Comparison of ENCODE assay signal across 2 cellular contexts in genomic region chr12:114770323-114770722, GRCh38.
TF ChIP-seq lines count a peak whose summit lies in the region.

No MANE protein-coding gene starts in this region.

TF ChIP-seq in IMR-90, 13 proteins besides CTCF, POLR2A, EP300 and RAD21:
- TF ChIP-seq BHLHE40 (IDR thresholded peaks at IDR 0.05; ENCODE audit: low read depth, low read length) (no peak), FOS (IDR thresholded peaks at IDR 0.05; ENCODE audit: low read depth, low read length) (no peak), RFX5 (IDR thresholded peaks at IDR 0.05; ENCODE audit: low read depth, low read length) (no peak), CEBPB (IDR thresholded peaks at IDR 0.05; ENCODE audit: low read depth, low read length) (no peak), SMC3 (IDR thresholded peaks at IDR 0.05; ENCODE audit: low read depth, low read length) (no peak), MAZ (IDR thresholded peaks at IDR 0.05; ENCODE audit: borderline replicate concordance, low read depth, low read length) (no peak), CHD1 (IDR thresholded peaks at IDR 0.05; ENCODE audit: low read depth, low read length) (no peak), MAFK (IDR thresholded peaks at IDR 0.05; ENCODE audit: low read depth, low read length) (no peak), NFE2L2 (IDR thresholded peaks at IDR 0.05; ENCODE audit: low read depth, low read length) (no peak)

TF ChIP-seq in K562, 482 proteins besides CTCF, POLR2A, EP300 and RAD21:
- TF ChIP-seq ZNF785 (CRISPR knock-in tag; IDR thresholded peaks at IDR 0.05) (no peak), KDM4B (IDR thresholded peaks at IDR 0.05; ENCODE audit: borderline replicate concordance in 2 of 2, low read depth in 1 of 2) (no peak), TOE1 (IDR thresholded peaks at IDR 0.05; ENCODE audit: borderline replicate concordance) (no peak), TOE1 (CRISPR knock-in tag; IDR thresholded peaks at IDR 0.05; ENCODE audit: borderline replicate concordance, low read depth) (no peak), TCF7 (IDR thresholded peaks at IDR 0.05; ENCODE audit: borderline replicate concordance) (no peak), ZFP36 (IDR thresholded peaks at IDR 0.05; ENCODE audit: low read depth, low read length, partially characterized antibody) (peak; percentile 44), CHD4 (IDR thresholded peaks at IDR 0.05; ENCODE audit: insufficient read depth, insufficient replicate concordance, low read depth, low read length, poor library complexity, severe bottlenecking) (no peak), ZNF79 (CRISPR knock-in tag; IDR thresholded peaks at IDR 0.05; ENCODE audit: low read depth) (no peak)
TF ChIP-seq in K562: peak in this region for 1.
